ENCODE assay signal across 8 cellular contexts in genomic region chr3:10011644-10012043, GRCh38. TPM values are rescaled to one million over a fixed set of nuclear protein-coding genes. Genes with fewer than 3 reads are reported as not detected.
DNase-seq lines count a peak whose midpoint lies in the region; ATAC-seq and TF ChIP-seq lines count a peak whose summit lies in the region.

No MANE protein-coding gene starts in this region.

- H3K36me3 ChIP-seq in SK-N-SH (replicated peaks in 1 of 2; ENCODE audit: control insufficient read depth in 1 of 2, insufficient read depth in 2 of 2, low read length in 1 of 2) (no peaks in the 10 kb centered on the region), hepatocyte (replicated peaks; ENCODE audit: insufficient read depth, low read depth) (no peaks in the 10 kb centered on the region), spleen (peaks cover 0 to 8% (median 0%) of the 10 kb centered on the region in 6 donors)

- no peak for TF ChIP-seq RAD21 in SK-N-SH (IDR thresholded peaks at IDR 0.05; ENCODE audit: low read length)

- no peak overlapping the region for H3K27ac Mint-ChIP-seq in activated CD4-positive, alpha-beta memory T cell treated with anti-CD3 and anti-CD28 coated beads, Interleukin-2, amount 10 ng/mL, durations not matched to agents 7 days and 5 days

- intact Hi-C loops in spleen (cut with DNase I; ENCODE audit: low total_unique reads): no loop called here

- no peaks in the 10 kb centered on the region for H3K9me3 Mint-ChIP-seq in activated CD4-positive, alpha-beta memory T cell treated with anti-CD3 and anti-CD28 coated beads, Interleukin-2, amount 10 ng/mL, durations not matched to agents 7 days and 5 days

- no peak overlapping the region for H3K27ac ChIP-seq in SK-N-SH (ENCODE audit: low read depth in 2 of 2, low read length in 1 of 2)
- no peak overlapping the region for H3K27ac ChIP-seq in hepatocyte
- peak overlapping the region in 1 of 8 donors; percentile 73 for H3K27ac ChIP-seq in spleen

- peaks cover 7 to 22% of the 10 kb centered on the region in 2 experiments; a peak in 2 of 4 replicates for H3K4me1 ChIP-seq in SK-N-SH (ENCODE audit: control insufficient read depth in 1 of 2, insufficient read depth in 2 of 2, low read depth in 1 of 2, low read length in 1 of 2)
- no peaks in the 10 kb centered on the region for H3K4me1 ChIP-seq in hepatocyte (ENCODE audit: insufficient read depth)
- peaks cover 15 to 58% (median 39%) of the 10 kb centered on the region in 6 donors for H3K4me1 ChIP-seq in spleen

- CTCF ChIA-PET in SK-N-SH (lab: Yijun Ruan, JAX): no interaction called here
- CTCF ChIA-PET in activated CD4-positive, alpha-beta memory T cell treated with anti-CD3 and anti-CD28 coated beads, Interleukin-2, amount 10 ng/mL, durations not matched to agents 7 days and 5 days (lab: Charles Lee): interaction anchor here (1.0 kb wide), 1 partner anchor 78 kb away, joined by 4 read pairs; the partner anchor contains the start of gene CRELD1

- no peak for TF ChIP-seq POLR2A in spleen (IDR thresholded peaks at IDR 0.05)

- H3K9me3 ChIP-seq in SK-N-SH (no peaks in the 10 kb centered on the region), hepatocyte (ENCODE audit: low read depth) (no peaks in the 10 kb centered on the region), spleen (no peaks in the 10 kb centered on the region)

- H3K9ac ChIP-seq in SK-N-SH: no peak overlapping the region

- H3K36me3 Mint-ChIP-seq in activated CD4-positive, alpha-beta memory T cell treated with anti-CD3 and anti-CD28 coated beads, Interleukin-2, amount 10 ng/mL, durations not matched to agents 7 days and 5 days (ENCODE audit: low read depth): no peaks in the 10 kb centered on the region

- no peak for TF ChIP-seq CTCF in SK-N-SH (IDR thresholded peaks at IDR 0.05)
- no peak for TF ChIP-seq CTCF in hepatocyte (IDR thresholded peaks at IDR 0.05; ENCODE audit: poor library complexity)
- no peak for TF ChIP-seq CTCF in spleen (IDR thresholded peaks at IDR 0.05 in 8 of 11, conservative IDR thresholded peaks at IDR 0.05 in 3 of 11)

- peak overlapping the region; percentile 44 for H3K4me3 Mint-ChIP-seq in activated CD4-positive, alpha-beta memory T cell treated with anti-CD3 and anti-CD28 coated beads, Interleukin-2, amount 10 ng/mL, durations not matched to agents 7 days and 5 days

- 43% methylated on average over 7 of the region's 8 CpGs for WGBS in SK-N-SH (ENCODE audit: low lambda C conversion rate)
- 65% methylated on average over 8 of the region's 8 CpGs for WGBS in hepatocyte (ENCODE audit: low lambda C conversion rate, missing lambda C conversion rate)
- WGBS in spleen, 5 donors: 42 to 67% (median 54%) methylated on average over 5 to 8 of the region's 8 CpGs

- no peak for TF ChIP-seq EP300 in SK-N-SH (IDR thresholded peaks at IDR 0.05; ENCODE audit: borderline replicate concordance in 1 of 2, low read depth in 1 of 2, low read length in 1 of 2)

- no peaks in the 10 kb centered on the region for H3K27me3 Mint-ChIP-seq in activated CD4-positive, alpha-beta memory T cell treated with anti-CD3 and anti-CD28 coated beads, Interleukin-2, amount 10 ng/mL, durations not matched to agents 7 days and 5 days

- H3K27me3 ChIP-seq in SK-N-SH (ENCODE audit: insufficient read depth) (no peaks in the 10 kb centered on the region), hepatocyte (no peaks in the 10 kb centered on the region), spleen (replicated peaks in 1 of 7) (no peaks in the 10 kb centered on the region)

- peaks cover 33% of the 10 kb centered on the region for H3K4me1 Mint-ChIP-seq in activated CD4-positive, alpha-beta memory T cell treated with anti-CD3 and anti-CD28 coated beads, Interleukin-2, amount 10 ng/mL, durations not matched to agents 7 days and 5 days

- H3F3A ChIP-seq in SK-N-SH (replicated peaks; ENCODE audit: insufficient read depth): peaks cover 12% of the 10 kb centered on the region

- ATAC-seq in SK-N-SH treated with all-trans-retinoic acid at 6 μM for 48 hours: no peak

- H2AFZ ChIP-seq in SK-N-SH (ENCODE audit: low read depth) (peak overlapping the region; percentile 41; the same call in 1 of the 2 replicates), hepatocyte (no peak overlapping the region)

- H3K79me2 ChIP-seq in SK-N-SH (ENCODE audit: insufficient read depth) (no peaks in the 10 kb centered on the region; the same call in 1 of the 2 replicates), hepatocyte (no peaks in the 10 kb centered on the region)

- POLR2A ChIA-PET in SK-N-SH (lab: Yijun Ruan, JAX): interaction anchor here (1.1 to 1.7 kb wide), 2 partner anchors 14 to 65 kb away, joined by 4 to 5 read pairs; partner anchors contain the start of gene FANCD2
- POLR2A ChIA-PET in activated CD4-positive, alpha-beta memory T cell treated with anti-CD3 and anti-CD28 coated beads, Interleukin-2, amount 10 ng/mL, durations not matched to agents 7 days and 5 days (lab: Charles Lee): interaction anchor here (1.1 to 2.4 kb wide), 3 partner anchors 14 to 183 kb away, joined by 3 to 11 read pairs (median 4); partner anchors contain the start of gene FANCD2

- no peaks in the 10 kb centered on the region for H4K20me1 ChIP-seq in SK-N-SH (ENCODE audit: insufficient read depth)
- no peaks in the 10 kb centered on the region for H4K20me1 ChIP-seq in hepatocyte (ENCODE audit: insufficient read depth, poor library complexity, severe bottlenecking)

- no peak for DNase-seq in SK-N-SH
- no peak for DNase-seq in activated CD4-positive, alpha-beta memory T cell treated with anti-CD3 and anti-CD28 coated beads, Interleukin-2, amount 10 ng/mL, durations not matched to agents 7 days and 5 days
- DNase-seq in hepatocyte (ENCODE audit: low spot score): no peak
- DNase-seq in spleen: no peak
- DNase-seq in ureter (ENCODE audit: low spot score): no peak
- no peak for DNase-seq in NOMO-1 (lab: John Stamatoyannopoulos, UW; ENCODE audit: unreplicated experiment in 2 of 2)
- DNase-seq in NCI-H82 (lab: John Stamatoyannopoulos, UW): no peak

- H3K9me2 ChIP-seq in SK-N-SH (no peaks in the 10 kb centered on the region), hepatocyte (replicated peaks; ENCODE audit: insufficient read depth) (no peaks in the 10 kb centered on the region)

- H3K4me3 ChIP-seq in SK-N-SH (ENCODE audit: low read depth in 2 of 2, low read length in 1 of 2) (peak overlapping the region; percentile 79; a peak in 1 of 4 replicates), hepatocyte (no peak overlapping the region), spleen (peak overlapping the region in 5 of 8 donors; percentile 54 to 72 (median 57))

- H3K4me2 ChIP-seq in SK-N-SH (peak overlapping the region; percentile 96), hepatocyte (peak overlapping the region; percentile 95)

TF ChIP-seq in SK-N-SH, 30 proteins besides CTCF, POLR2A, EP300 and RAD21:
- TF ChIP-seq SMC3 (IDR thresholded peaks at IDR 0.05; ENCODE audit: low read depth, low read length): no peak
- no peak for TF ChIP-seq EZH2phosphoT487 (IDR thresholded peaks at IDR 0.05; ENCODE audit: borderline replicate concordance, low read depth)
- TF ChIP-seq, protein P1, sequence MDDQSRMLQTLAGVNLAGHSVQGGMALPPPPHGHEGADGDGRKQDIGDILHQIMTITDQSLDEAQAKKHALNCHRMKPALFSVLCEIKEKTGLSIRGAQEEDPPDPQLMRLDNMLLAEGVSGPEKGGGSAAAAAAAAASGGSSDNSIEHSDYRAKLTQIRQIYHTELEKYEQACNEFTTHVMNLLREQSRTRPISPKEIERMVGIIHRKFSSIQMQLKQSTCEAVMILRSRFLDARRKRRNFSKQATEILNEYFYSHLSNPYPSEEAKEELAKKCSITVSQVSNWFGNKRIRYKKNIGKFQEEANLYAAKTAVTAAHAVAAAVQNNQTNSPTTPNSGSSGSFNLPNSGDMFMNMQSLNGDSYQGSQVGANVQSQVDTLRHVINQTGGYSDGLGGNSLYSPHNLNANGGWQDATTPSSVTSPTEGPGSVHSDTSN (IDR thresholded peaks at IDR 0.05): no peak

TF ChIP-seq in SK-N-SH treated with all-trans-retinoic acid at 6 μM for 48 hours, 23 proteins besides CTCF, POLR2A, EP300 and RAD21 (continues in another document):
- no peak for TF ChIP-seq ZNF70 (CRISPR knock-in tag; IDR thresholded peaks at IDR 0.05)
- no peak for TF ChIP-seq ZNF8 (CRISPR knock-in tag; IDR thresholded peaks at IDR 0.05)

RNA-seq across cellular contexts. Expression of gene FANCD2, which starts 14.6 kb away (rescaled TPM):
- 7.3 and 9.6 TPM in 2 replicates for polyA plus RNA-seq in SK-N-SH (2012; rRNA removed)
- polyA plus RNA-seq in SK-N-SH (2012; cell fraction: cytosol; rRNA removed): 7.1 and 7.7 TPM in 2 replicates
- polyA plus RNA-seq in SK-N-SH (2012; cell fraction: nucleus; rRNA removed): 17.6 and 31.8 TPM in 2 replicates
- total RNA-seq in activated CD4-positive, alpha-beta memory T cell treated with anti-CD3 and anti-CD28 coated beads, Interleukin-2, amount 10 ng/mL, durations not matched to agents 7 days and 5 days: 10 to 100 TPM; 54.3 to 60.8 TPM
- 7.3 and 8.8 TPM in 2 replicates for total RNA-seq in hepatocyte
- 4.4 and 5.3 TPM in 2 replicates for polyA plus RNA-seq in hepatocyte
- 10 to 100 TPM in 6 of 7 donors, 1 to 10 TPM in 1; 9.3 to 19.5 (median 13.6) TPM for total RNA-seq in spleen
- polyA plus RNA-seq in spleen: 10 to 100 TPM; 12.5 to 20.2 (median 13.6) TPM
- total RNA-seq in ureter: 7.9 TPM

RNA-seq across cellular contexts. Expression of gene EMC3, which starts 25.0 kb away (rescaled TPM):
- polyA plus RNA-seq in SK-N-SH (2012; rRNA removed): 113 and 123 TPM in 2 replicates
- 114 and 115 TPM in 2 replicates for polyA plus RNA-seq in SK-N-SH (2012; cell fraction: cytosol; rRNA removed)
- 41.4 and 85.1 TPM in 2 replicates for polyA plus RNA-seq in SK-N-SH (2012; cell fraction: nucleus; rRNA removed)
- total RNA-seq in activated CD4-positive, alpha-beta memory T cell treated with anti-CD3 and anti-CD28 coated beads, Interleukin-2, amount 10 ng/mL, durations not matched to agents 7 days and 5 days: 10 to 100 TPM; 55.5 to 59.5 TPM
- total RNA-seq in hepatocyte: 116 and 133 TPM in 2 replicates
- polyA plus RNA-seq in hepatocyte: 147 and 151 TPM in 2 replicates
- 10 to 100 TPM; 32.8 to 61.4 (median 47.1) TPM for total RNA-seq in spleen
- polyA plus RNA-seq in spleen: 10 to 100 TPM; 16.3 to 35.3 (median 18.0) TPM
- total RNA-seq in ureter: 63.1 TPM

RNA-seq across cellular contexts. Expression of gene PRRT3, which starts 59.4 kb away (rescaled TPM):
- polyA plus RNA-seq in SK-N-SH (2012; rRNA removed): 3.9 and 5.5 TPM in 2 replicates
- 1.9 and 3.9 TPM in 2 replicates for polyA plus RNA-seq in SK-N-SH (2012; cell fraction: cytosol; rRNA removed)
- 6.5 and 6.9 TPM in 2 replicates for polyA plus RNA-seq in SK-N-SH (2012; cell fraction: nucleus; rRNA removed)
- 1 to 10 TPM; 5.4 to 6.1 TPM for total RNA-seq in activated CD4-positive, alpha-beta memory T cell treated with anti-CD3 and anti-CD28 coated beads, Interleukin-2, amount 10 ng/mL, durations not matched to agents 7 days and 5 days
- 1.1 and 2.5 TPM in 2 replicates for total RNA-seq in hepatocyte
- 2.0 and 4.0 TPM in 2 replicates for polyA plus RNA-seq in hepatocyte
- 1 to 10 TPM in 6 of 7 donors, under 1 TPM in 1; 0.85 to 2.4 (median 1.9) TPM for total RNA-seq in spleen
- under 1 TPM; 0.65 to 0.99 (median 0.72) TPM for polyA plus RNA-seq in spleen
- 3.5 TPM for total RNA-seq in ureter
